In genomic region chr1:222060247-222060851, GRCh38 we compare ENCODE assay signal across 24 cellular contexts.
DNase-seq lines count a peak whose midpoint lies in the region; ATAC-seq, FAIRE-seq and TF ChIP-seq lines count a peak whose summit lies in the region.
"Had no signal": no experiment of that assay in that cellular context is flagged by ENCODE, and none has a peak within 500 bp of the region (broad histone marks: within the 10 kb centered on the region; RNA-seq: fewer than 3 reads in every experiment).

No MANE protein-coding gene starts in this region.

- H3K4me2 ChIP-seq in HepG2 (ENCODE audit: low read depth, low read length) = no peak overlapping the region
- H3K4me2 ChIP-seq: BLaER1 treated with 17β-estradiol and CSF1 and Interleukin-3, amounts not matched to agents 10 nM and 100 nM had no signal

- TF ChIP-seq RAD21 in liver (IDR thresholded peaks at IDR 0.05) (peak; percentile 3 to 39), HepG2 (CRISPR knock-in tag; IDR thresholded peaks at IDR 0.05) (no peak)

- no TSS peak for BruUV-seq in HepG2 (replicated peaks; lab: Mats Ljungman, UMichigan)

- no peaks in the 10 kb centered on the region for H3K27me3 Mint-ChIP-seq in type B pancreatic cell
- H3K27me3 Mint-ChIP-seq: CD4-positive, alpha-beta T cell had no signal

- H3K4me1 ChIP-seq in liver (ENCODE audit: control insufficient read depth in 4 of 4, insufficient read depth in 4 of 4, low read length in 3 of 4) = peaks cover 4 to 57% (median 37%) of the 10 kb centered on the region in 4 donors
- peaks cover 44% of the 10 kb centered on the region for H3K4me1 ChIP-seq in HepG2 (ENCODE audit: insufficient read depth, low read length)
- peaks cover 0 to 59% (median 21%) of the 10 kb centered on the region in 4 donors for H3K4me1 ChIP-seq in right lobe of liver

- no peaks in the 10 kb centered on the region for H4K20me1 ChIP-seq in HepG2 (ENCODE audit: insufficient read depth, low read length)
- H4K20me1 ChIP-seq: BLaER1 treated with 17β-estradiol and CSF1 and Interleukin-3, amounts not matched to agents 10 nM and 100 nM had no signal

- FAIRE-seq in HepG2 (lab: Jason Lieb, UNC) = no peak
- FAIRE-seq: A204.1, GM12892, GM19239, H54, K562 had no signal

- H3K4me1 Mint-ChIP-seq in type B pancreatic cell (ENCODE audit: unreplicated experiment) = peaks cover 27% of the 10 kb centered on the region

- TF ChIP-seq CTCF in liver (IDR thresholded peaks at IDR 0.05; ENCODE audit: low read depth, low read length, missing input control) (no peak), HepG2 (CRISPR knock-in tag; IDR thresholded peaks at IDR 0.05) (no peak), right lobe of liver (IDR thresholded peaks at IDR 0.05) (no peak), type B pancreatic cell (conservative IDR thresholded peaks at IDR 0.05) (no peak), lower leg skin (IDR thresholded peaks at IDR 0.05) (no peak)

- H3K79me2 ChIP-seq in HepG2 (ENCODE audit: insufficient read depth, low read length) = no peaks in the 10 kb centered on the region

- in situ Hi-C loops in HepG2 (cut with HindIII; ENCODE audit: extremely low pct_ligation_motif_present, low pct_unique_long_range_greater_than_20kb) = no loop called here

- DNase-seq in HepG2 (ENCODE audit: low spot score) (no peak), NCI-H748 (lab: John Stamatoyannopoulos, UW; ENCODE audit: unreplicated experiment) (peak; percentile 69), right lobe of liver (no peak), type B pancreatic cell (ENCODE audit: extremely low spot score, unreplicated experiment) (no peak), MG63 (no peak), lower leg skin (ENCODE audit: low spot score in 2 of 2) (no peak)
- DNase-seq in stimulated activated CD4-positive, alpha-beta T cell treated with anti-CD3 and anti-CD28 coated beads, Interleukin-4, amount 100 ng/mL, for 1 hour = no peak
- DNase-seq: Caco-2; CD4-positive, alpha-beta T cell; DMS 273 treated with DMSO at 0.1 percent for 48 hours; DMS79 treated with DMSO at 0.1 percent for 48 hours; NCI-H1105 treated with DMSO at 0.1 percent for 48 hours; NCI-H187; NCI-H2081 treated with DMSO at 0.1 percent for 48 hours; NCI-H2171; NCI-H524; T-helper 2 cell had no signal

- H3K4me3 ChIP-seq in liver (ENCODE audit: low read depth in 1 of 3, low read length in 3 of 3) (no peak overlapping the region), HepG2 (replicated peaks in 1 of 3; ENCODE audit: insufficient read depth in 1 of 3, low read depth in 2 of 3, low read length in 3 of 3) (no peak overlapping the region), right lobe of liver (no peak overlapping the region), MG63 (no peak overlapping the region), lower leg skin (ENCODE audit: low read depth, poor library complexity, severe bottlenecking) (no peak overlapping the region)
- H3K4me3 ChIP-seq: BLaER1 treated with 17β-estradiol and CSF1 and Interleukin-3, amounts not matched to agents 10 nM and 100 nM; K562 had no signal

- CTCF ChIA-PET in HepG2 (lab: Yijun Ruan, JAX; ENCODE audit: low intra/inter-chr PET ratio, low total read pairs) = no interaction called here

- POLR2A ChIA-PET in HepG2 (lab: Yijun Ruan, JAX) = interaction anchor here (1.1 to 1.6 kb wide), 2 partner anchors 39 to 99 kb away, joined by 5 to 6 read pairs; no protein-coding TSS in a partner anchor

- peak overlapping the region; percentile 52 for H3K27ac Mint-ChIP-seq in type B pancreatic cell
- H3K27ac Mint-ChIP-seq: CD4-positive, alpha-beta T cell had no signal

- peaks cover 0 to 2% (median 0%) of the 10 kb centered on the region in 4 donors for H3K9me3 ChIP-seq in liver (ENCODE audit: control insufficient read depth in 4 of 4, low read length in 3 of 4)
- peaks cover 19% of the 10 kb centered on the region for H3K9me3 ChIP-seq in HepG2 (ENCODE audit: low read length)
- no peaks in the 10 kb centered on the region for H3K9me3 ChIP-seq in right lobe of liver
- peaks cover 12% of the 10 kb centered on the region for H3K9me3 ChIP-seq in MG63
- H3K9me3 ChIP-seq: Caco-2 had no signal

- TF ChIP-seq EP300 in HepG2 (IDR thresholded peaks at IDR 0.05; ENCODE audit: low read depth in 2 of 2, low read length in 2 of 2) = no peak
- no peak for TF ChIP-seq EP300 in HepG2 (CRISPR knock-in tag; IDR thresholded peaks at IDR 0.05; ENCODE audit: borderline replicate concordance)

- intact Hi-C loops in HepG2 (cut with micrococcal nuclease; ENCODE audit: unreplicated experiment) = loop anchor here (5.0 kb wide), 1 partner anchor 1357 kb away; no protein-coding TSS in a partner anchor
- intact Hi-C loops in right lobe of liver (cut with DNase I) = no loop called here
- intact Hi-C loops in lower leg skin (cut with DNase I; ENCODE audit: low total_unique reads) = no loop called here

- peak overlapping the region; percentile 93 to 96 for H3K27ac ChIP-seq in liver (ENCODE audit: low read depth in 1 of 2, low read length in 2 of 2)
- no peak overlapping the region for H3K27ac ChIP-seq in HepG2 (ENCODE audit: extremely low read length, insufficient read depth, low read length)
- peak overlapping the region; percentile 78 to 93 (median 89) for H3K27ac ChIP-seq in right lobe of liver
- H3K27ac ChIP-seq: BLaER1 treated with 17β-estradiol and CSF1 and Interleukin-3, amounts not matched to agents 10 nM and 100 nM had no signal

- TF ChIP-seq POLR2A in HepG2 (IDR thresholded peaks at IDR 0.05; ENCODE audit: insufficient read depth in 1 of 2, low read depth in 2 of 2, low read length in 2 of 2) = no peak
- TF ChIP-seq POLR2A in right lobe of liver (IDR thresholded peaks at IDR 0.05) = no peak
- TF ChIP-seq POLR2A in lower leg skin (IDR thresholded peaks at IDR 0.05) = no peak

- no peaks in the 10 kb centered on the region for H3K36me3 Mint-ChIP-seq in type B pancreatic cell

- no peak overlapping the region for H3K9ac ChIP-seq in liver (ENCODE audit: low read depth in 1 of 2, low read length in 2 of 2)
- H3K9ac ChIP-seq in HepG2 (ENCODE audit: insufficient read depth, low read depth, low read length) = no peak overlapping the region
- H3K9ac ChIP-seq: BLaER1 treated with 17β-estradiol and CSF1 and Interleukin-3, amounts not matched to agents 10 nM and 100 nM had no signal

- H3K4me3 Mint-ChIP-seq in type B pancreatic cell = peak overlapping the region; percentile 10
- H3K4me3 Mint-ChIP-seq: CD4-positive, alpha-beta T cell had no signal

- ATAC-seq in HepG2 = no peak
- ATAC-seq in right lobe of liver = peak; percentile 29 to 36 (median 34)
- ATAC-seq: K562 had no signal

- H3K36me3 ChIP-seq in liver (ENCODE audit: control insufficient read depth in 4 of 4, insufficient read depth in 3 of 4, low read depth in 1 of 4, low read length in 3 of 4) (no peaks in the 10 kb centered on the region), HepG2 (replicated peaks in 1 of 2; ENCODE audit: control insufficient read depth in 1 of 2, insufficient read depth in 2 of 2, low read length in 2 of 2) (no peaks in the 10 kb centered on the region), right lobe of liver (no peaks in the 10 kb centered on the region), MG63 (no peaks in the 10 kb centered on the region)
- H3K36me3 ChIP-seq: BLaER1 treated with 17β-estradiol and CSF1 and Interleukin-3, amounts not matched to agents 10 nM and 100 nM had no signal

- H2AFZ ChIP-seq in HepG2 (ENCODE audit: low read length) = no peak overlapping the region

- WGBS in liver = 38% methylated on average over 3 of the region's 3 CpGs
- WGBS in HepG2 (ENCODE audit: low lambda C conversion rate) = 71% methylated on average over 3 of the region's 3 CpGs
- WGBS in right lobe of liver (ENCODE audit: insufficient coverage, low coverage, low lambda C conversion rate, missing lambda C conversion rate) = 33% methylated on average over 3 of the region's 3 CpGs
- 70 to 74% methylated on average over 3 of the region's 3 CpGs for WGBS in lower leg skin, 2 donors

- H3K27me3 ChIP-seq in liver (ENCODE audit: control insufficient read depth in 4 of 4, insufficient read depth in 4 of 4, low read length in 3 of 4) = no peaks in the 10 kb centered on the region
- H3K27me3 ChIP-seq in HepG2 (ENCODE audit: control insufficient read depth in 1 of 2, insufficient read depth in 2 of 2, low read length in 2 of 2) = no peaks in the 10 kb centered on the region; a peak in 1 of 5 replicates
- H3K27me3 ChIP-seq in right lobe of liver = no peaks in the 10 kb centered on the region
- H3K27me3 ChIP-seq in MG63 = no peaks in the 10 kb centered on the region
- H3K27me3 ChIP-seq: BLaER1 treated with 17β-estradiol and CSF1 and Interleukin-3, amounts not matched to agents 10 nM and 100 nM had no signal

- peaks cover 12% of the 10 kb centered on the region for H3K9me3 Mint-ChIP-seq in type B pancreatic cell
- H3K9me3 Mint-ChIP-seq: CD4-positive, alpha-beta T cell had no signal

TF ChIP-seq in liver, 16 proteins besides CTCF, POLR2A, EP300 and RAD21 (continues in another document):
- TF ChIP-seq FOXA2 (IDR thresholded peaks at IDR 0.05) (no peak), TAF1 (conservative IDR thresholded peaks at IDR 0.05) (no peak), HNF4G (IDR thresholded peaks at IDR 0.05) (no peak), RXRA (IDR thresholded peaks at IDR 0.05) (peak; percentile 83 to 89), HNF4A (conservative IDR thresholded peaks at IDR 0.05) (peak; percentile 61 to 75), EGR1 (IDR thresholded peaks at IDR 0.05; ENCODE audit: low read depth in 2 of 2) (no peak), FOXA1 (IDR thresholded peaks at IDR 0.05) (no peak), NR2F2 (IDR thresholded peaks at IDR 0.05) (no peak), YY1 (IDR thresholded peaks at IDR 0.05) (peak; percentile 43), MAX (IDR thresholded peaks at IDR 0.05) (peak; percentile 45)

TF ChIP-seq in HepG2, 621 proteins besides CTCF, POLR2A, EP300 and RAD21 (continues in another document):
- TF ChIP-seq ZSCAN22 (CRISPR knock-in tag; IDR thresholded peaks at IDR 0.05) (no peak), MEF2D (CRISPR knock-in tag; IDR thresholded peaks at IDR 0.05) (no peak), KDM1A (CRISPR knock-in tag; IDR thresholded peaks at IDR 0.05) (no peak), ZNF780A (CRISPR knock-in tag; IDR thresholded peaks at IDR 0.05) (no peak), KLF12 (CRISPR knock-in tag; IDR thresholded peaks at IDR 0.05; ENCODE audit: borderline replicate concordance) (no peak), ZNF414 (CRISPR knock-in tag; IDR thresholded peaks at IDR 0.05) (no peak), KLF6 (CRISPR knock-in tag; IDR thresholded peaks at IDR 0.05) (no peak), THAP11 (CRISPR knock-in tag; IDR thresholded peaks at IDR 0.05) (no peak), ZNF33B (CRISPR knock-in tag; IDR thresholded peaks at IDR 0.05) (no peak), SP4 (CRISPR knock-in tag; IDR thresholded peaks at IDR 0.05) (no peak)
